14 cellular contexts compared by ENCODE assay signal in the genomic region with DNA sequence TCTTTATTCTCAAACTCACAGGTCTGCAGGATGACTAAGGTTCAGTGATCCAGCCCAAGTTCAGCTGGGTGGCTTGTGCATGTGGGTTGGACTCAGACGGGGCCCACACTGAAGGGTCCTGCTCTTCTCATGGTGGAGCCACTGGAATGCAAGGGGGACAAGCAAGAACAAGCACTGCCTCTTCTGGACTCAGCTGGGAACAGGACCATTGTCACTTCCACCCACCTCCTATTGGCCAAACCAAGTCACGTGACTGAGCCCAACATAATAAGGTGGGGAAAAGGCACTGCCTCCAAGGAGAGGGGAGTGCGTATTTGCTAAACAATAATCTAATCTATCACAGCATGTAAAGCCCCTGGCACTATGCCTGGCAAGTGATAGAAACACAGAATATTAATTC.
DNase-seq lines count a peak whose midpoint lies in the region; ATAC-seq, FAIRE-seq and TF ChIP-seq lines count a peak whose summit lies in the region.
"Had no signal": no experiment of that assay in that cellular context is flagged by ENCODE, and none has a peak within 500 bp of the region (broad histone marks: within the 10 kb centered on the region; RNA-seq: fewer than 3 reads in every experiment).

No MANE protein-coding gene starts in this region.

- H3K36me3 ChIP-seq in HepG2 (replicated peaks in 1 of 2; ENCODE audit: control insufficient read depth in 1 of 2, insufficient read depth in 2 of 2, low read length in 2 of 2) (no peaks in the 10 kb centered on the region), right lobe of liver (no peaks in the 10 kb centered on the region), Karpas-422 (ENCODE audit: insufficient read depth, low read length) (no peaks in the 10 kb centered on the region), H1 (ENCODE audit: control insufficient read depth in 2 of 4, insufficient read depth in 4 of 4, low read length in 3 of 4) (no peaks in the 10 kb centered on the region)
- H3K36me3 ChIP-seq: BE2C had no signal

- H3K27ac ChIP-seq in HepG2 (ENCODE audit: extremely low read length, insufficient read depth, low read length) (no peak overlapping the region), right lobe of liver (no peak overlapping the region), Karpas-422 (ENCODE audit: low read length) (no peak overlapping the region), H1 (ENCODE audit: low read depth, low read length) (no peak overlapping the region)
- H3K27ac ChIP-seq: SK-N-MC had no signal

- no peak overlapping the region for H3K14ac ChIP-seq in H1 (ENCODE audit: insufficient read length)

- POLR2A ChIA-PET in HepG2 (lab: Yijun Ruan, JAX): no interaction called here
- POLR2A ChIA-PET in H1 (lab: Charles Lee; ENCODE audit: partially characterized antibody): interaction anchor here (1.4 kb wide), 1 partner anchor 13 kb away, joined by 3 read pairs; no protein-coding TSS in a partner anchor

- in situ Hi-C loops in HepG2 (cut with HindIII; ENCODE audit: extremely low pct_ligation_motif_present, low pct_unique_long_range_greater_than_20kb): no loop called here
- in situ Hi-C loops in KBM-7 (cut with MboI; ENCODE audit: low pct_unique_long_range_greater_than_20kb, low sequenced_read_pairs): no loop called here

- H2BK120ac ChIP-seq in H1 (replicated peaks; ENCODE audit: low read depth, low read length): no peak overlapping the region

- H3K4me3 Mint-ChIP-seq in CD14-positive monocyte: no peak overlapping the region
- H3K4me3 Mint-ChIP-seq: CD8-positive, alpha-beta T cell; T-helper 1 cell treated with Interleukin-12 subunit alpha and Interleukin-12 subunit beta and Interleukin-4 antibody, amounts not matched to agents 30 μg/mL and 1 μg/mL, for 36 hours had no signal

- TF ChIP-seq POLR2A in HepG2 (IDR thresholded peaks at IDR 0.05; ENCODE audit: insufficient read depth in 1 of 2, low read depth in 2 of 2, low read length in 2 of 2) (no peak), right lobe of liver (IDR thresholded peaks at IDR 0.05) (no peak), H1 (IDR thresholded peaks at IDR 0.05; ENCODE audit: control extremely low read depth in 1 of 2, low read depth in 2 of 2, low read length in 2 of 2) (no peak)

- H3K9ac ChIP-seq in HepG2 (ENCODE audit: insufficient read depth, low read depth, low read length): no peak overlapping the region
- H3K9ac ChIP-seq in Karpas-422 (ENCODE audit: low read length): no peak overlapping the region
- no peak overlapping the region for H3K9ac ChIP-seq in H1 (replicated peaks in 1 of 4; ENCODE audit: extremely low read depth in 1 of 4, low read depth in 3 of 4, low read length in 3 of 4)

- H3K56ac ChIP-seq in H1 (replicated peaks; ENCODE audit: insufficient read length, low read depth, low read length): no peak overlapping the region

- no TSS peak for BruUV-seq in HepG2 (replicated peaks; lab: Mats Ljungman, UMichigan)

- H4K91ac ChIP-seq in H1 (replicated peaks; ENCODE audit: insufficient read length, low read length): no peak overlapping the region

- H3K23ac ChIP-seq in H1 (ENCODE audit: insufficient read length): no peak overlapping the region

- H3K27me3 Mint-ChIP-seq in CD14-positive monocyte (ENCODE audit: low read depth in 3 of 3): peaks cover 6 to 29% (median 16%) of the 10 kb centered on the region in 3 donors

- no peak overlapping the region for H3K27ac Mint-ChIP-seq in CD14-positive monocyte
- H3K27ac Mint-ChIP-seq: CD8-positive, alpha-beta T cell; T-helper 1 cell treated with Interleukin-12 subunit alpha and Interleukin-12 subunit beta and Interleukin-4 antibody, amounts not matched to agents 30 μg/mL and 1 μg/mL, for 36 hours had no signal

- no peak overlapping the region for H3K4ac ChIP-seq in H1 (replicated peaks; ENCODE audit: insufficient read length, low read depth, low read length)

- no peaks in the 10 kb centered on the region for H3K79me1 ChIP-seq in H1 (ENCODE audit: low read depth, low read length)

- H3K4me1 ChIP-seq in HepG2 (ENCODE audit: insufficient read depth, low read length): no peaks in the 10 kb centered on the region
- H3K4me1 ChIP-seq in right lobe of liver: no peaks in the 10 kb centered on the region
- no peaks in the 10 kb centered on the region for H3K4me1 ChIP-seq in Karpas-422 (ENCODE audit: low read length)
- peaks cover 0 to 11% (median 7%) of the 10 kb centered on the region in 4 experiments for H3K4me1 ChIP-seq in H1 (replicated peaks in 1 of 4; ENCODE audit: control insufficient read depth in 3 of 4, insufficient read depth in 4 of 4, low read length in 3 of 4)
- H3K4me1 ChIP-seq: BE2C had no signal

- H3K23me2 ChIP-seq in H1 (ENCODE audit: low read depth, low read length): no peaks in the 10 kb centered on the region

- no peak overlapping the region for H2BK15ac ChIP-seq in H1 (ENCODE audit: low read length)

- H3K9me2 ChIP-seq in Karpas-422 (replicated peaks; ENCODE audit: insufficient read depth, low read length): no peaks in the 10 kb centered on the region

- CTCF ChIA-PET in HepG2 (lab: Yijun Ruan, JAX; ENCODE audit: low intra/inter-chr PET ratio, low total read pairs) (no interaction called here), H1 (lab: Charles Lee; ENCODE audit: partially characterized antibody) (interaction anchor here (0.9 to 2.3 kb wide), 9 partner anchors 10 to 207 kb away, joined by 3 to 9 read pairs (median 3); no protein-coding TSS in a partner anchor)

- no peaks in the 10 kb centered on the region for H3K36me3 Mint-ChIP-seq in CD14-positive monocyte
- H3K36me3 Mint-ChIP-seq: CD8-positive, alpha-beta T cell had no signal

- DNase-seq in HepG2 (ENCODE audit: low spot score) (no peak), right lobe of liver (no peak), Karpas-422 (peak; percentile 53), H1 (ENCODE audit: low read depth in 1 of 2, low spot score in 2 of 2) (no peak), KBM-7 (no peak), CD14-positive monocyte (ENCODE audit: low spot score) (no peak)
- DNase-seq: BE2C; CD8-positive, alpha-beta T cell; NCI-H1105; NCI-H2029 treated with DMSO at 0.1 percent for 48 hours; NCI-H510A treated with DMSO at 0.1 percent for 48 hours had no signal

- WGBS in HepG2 (ENCODE audit: low lambda C conversion rate): 38% methylated on average over 3 of the region's 3 CpGs
- 52% methylated on average over 2 of the region's 3 CpGs for WGBS in right lobe of liver (ENCODE audit: insufficient coverage, low coverage, low lambda C conversion rate, missing lambda C conversion rate)
- 88% methylated on average over 3 of the region's 3 CpGs; no CpG with 5 or more reads in 1 of the 2 experiments for WGBS in H1 (ENCODE audit: extremely low coverage in 1 of 2, insufficient coverage in 1 of 2, insufficient read length in 1 of 2, insufficient replicate concordance in 2 of 2, low coverage in 1 of 2, low lambda C conversion rate in 2 of 2, missing lambda C conversion rate in 1 of 2), 2 experiments

- H2AK5ac ChIP-seq in H1 (ENCODE audit: low read depth, low read length): no peak overlapping the region

- no peak overlapping the region for H3K4me2 ChIP-seq in HepG2 (ENCODE audit: low read depth, low read length)
- no peak overlapping the region for H3K4me2 ChIP-seq in Karpas-422 (ENCODE audit: low read depth, low read length, poor library complexity, severe bottlenecking)
- peak overlapping the region in 1 of 2 experiments; percentile 33; a peak in 1 of 4 replicates for H3K4me2 ChIP-seq in H1 (ENCODE audit: insufficient read depth in 1 of 2, low read depth in 2 of 2, low read length in 2 of 2)

- H4K20me1 ChIP-seq in HepG2 (ENCODE audit: insufficient read depth, low read length): no peaks in the 10 kb centered on the region; the same call in 1 of the 2 replicates
- H4K20me1 ChIP-seq in Karpas-422 (ENCODE audit: insufficient read depth, low read depth, low read length): no peaks in the 10 kb centered on the region; the same call in 1 of the 2 replicates
- H4K20me1 ChIP-seq in H1 (replicated peaks in 1 of 2; ENCODE audit: control insufficient read depth in 1 of 2, insufficient read depth in 2 of 2, low read length in 2 of 2): no peaks in the 10 kb centered on the region

- FAIRE-seq in HepG2 (lab: Jason Lieb, UNC) (no peak), H1 (lab: Jason Lieb, UNC) (peak; percentile 32)

- H2BK20ac ChIP-seq in H1 (ENCODE audit: low read length): no peak overlapping the region

- H4K5ac ChIP-seq in H1 (ENCODE audit: insufficient read length, low read depth, low read length): no peak overlapping the region

- H2AFZ ChIP-seq in HepG2 (ENCODE audit: low read length) (no peak overlapping the region), Karpas-422 (ENCODE audit: low read length) (no peak overlapping the region), H1 (ENCODE audit: low read length) (no peak overlapping the region)

- H3K27me3 ChIP-seq in HepG2 (ENCODE audit: control insufficient read depth in 1 of 2, insufficient read depth in 2 of 2, low read length in 2 of 2): peaks cover 0 to 3% of the 10 kb centered on the region in 2 experiments; a peak in 3 of 5 replicates
- H3K27me3 ChIP-seq in right lobe of liver: no peaks in the 10 kb centered on the region
- no peaks in the 10 kb centered on the region for H3K27me3 ChIP-seq in Karpas-422 (ENCODE audit: low read length)
- H3K27me3 ChIP-seq in H1 (replicated peaks in 1 of 4; ENCODE audit: control insufficient read depth in 3 of 4, extremely low read depth in 1 of 4, insufficient read depth in 3 of 4, low read length in 3 of 4): no peaks in the 10 kb centered on the region; a peak in 1 of 7 replicates
- H3K27me3 ChIP-seq: BE2C had no signal

- H3K4me3 ChIP-seq in HepG2 (replicated peaks in 1 of 3; ENCODE audit: insufficient read depth in 1 of 3, low read depth in 2 of 3, low read length in 3 of 3): no peak overlapping the region
- H3K4me3 ChIP-seq in right lobe of liver: no peak overlapping the region
- H3K4me3 ChIP-seq in Karpas-422 (ENCODE audit: low read length): no peak overlapping the region
- peak overlapping the region in 1 of 4 experiments; percentile 16; a peak in 1 of 8 replicates for H3K4me3 ChIP-seq in H1 (ENCODE audit: extremely low read depth in 1 of 4, insufficient read depth in 2 of 4, low read depth in 3 of 4, low read length in 4 of 4)
- H3K4me3 ChIP-seq: SK-N-MC had no signal

- no peak overlapping the region for H2BK12ac ChIP-seq in H1 (ENCODE audit: low read depth, low read length)

- no peaks in the 10 kb centered on the region for H3K4me1 Mint-ChIP-seq in CD14-positive monocyte

- H3K9me3 ChIP-seq in HepG2 (ENCODE audit: low read length) (no peaks in the 10 kb centered on the region), right lobe of liver (no peaks in the 10 kb centered on the region), Karpas-422 (ENCODE audit: low read length) (no peaks in the 10 kb centered on the region), H1 (ENCODE audit: insufficient read depth in 2 of 2, low read depth in 1 of 2, low read length in 1 of 2) (no peaks in the 10 kb centered on the region)
- H3K9me3 ChIP-seq: BE2C had no signal

- TF ChIP-seq EP300 in HepG2 (IDR thresholded peaks at IDR 0.05; ENCODE audit: low read depth in 2 of 2, low read length in 2 of 2) (no peak), HepG2 (CRISPR knock-in tag; IDR thresholded peaks at IDR 0.05; ENCODE audit: borderline replicate concordance) (no peak), H1 (IDR thresholded peaks at IDR 0.05; ENCODE audit: borderline replicate concordance in 1 of 2, low read depth in 2 of 2, low read length in 2 of 2) (no peak)

- H3K18ac ChIP-seq in H1 (ENCODE audit: extremely low read depth, low read length): no peak overlapping the region

- ATAC-seq in HepG2 (no peak), right lobe of liver (no peak), HG02610 (IDR thresholded peaks at IDR 0.05; ENCODE audit: unreplicated experiment) (no peak)
- ATAC-seq: CD8-positive, alpha-beta T cell had no signal

- no peak overlapping the region for H2BK5ac ChIP-seq in H1 (ENCODE audit: low read depth, low read length)

- H3K9me3 Mint-ChIP-seq in CD14-positive monocyte: no peaks in the 10 kb centered on the region
- H3K9me3 Mint-ChIP-seq: CD8-positive, alpha-beta T cell; T-helper 1 cell treated with Interleukin-12 subunit alpha and Interleukin-12 subunit beta and Interleukin-4 antibody, amounts not matched to agents 30 μg/mL and 1 μg/mL, for 36 hours had no signal

- TF ChIP-seq RAD21 in HepG2 (CRISPR knock-in tag; IDR thresholded peaks at IDR 0.05): no peak
- no peak for TF ChIP-seq RAD21 in H1 (IDR thresholded peaks at IDR 0.05 in 1 of 2, conservative IDR thresholded peaks at IDR 0.05 in 1 of 2; ENCODE audit: low read depth in 2 of 2, low read length in 2 of 2)

- TF ChIP-seq CTCF in HepG2 (CRISPR knock-in tag; IDR thresholded peaks at IDR 0.05): no peak
- TF ChIP-seq CTCF in right lobe of liver (IDR thresholded peaks at IDR 0.05): no peak
- no peak for TF ChIP-seq CTCF in H1 (IDR thresholded peaks at IDR 0.05; ENCODE audit: control extremely low read depth in 1 of 3, insufficient read depth in 1 of 3, low read depth in 1 of 3, low read length in 3 of 3)
- TF ChIP-seq CTCF in CD14-positive monocyte (IDR thresholded peaks at IDR 0.05): no peak

- H3K79me2 ChIP-seq in HepG2 (ENCODE audit: insufficient read depth, low read length) (no peaks in the 10 kb centered on the region), Karpas-422 (ENCODE audit: low read length) (no peaks in the 10 kb centered on the region), H1 (ENCODE audit: control insufficient read depth in 1 of 2, insufficient read depth in 2 of 2, low read length in 2 of 2) (no peaks in the 10 kb centered on the region)

- intact Hi-C loops in HepG2 (cut with micrococcal nuclease; ENCODE audit: unreplicated experiment) (no loop called here), right lobe of liver (cut with DNase I) (no loop called here), CD14-positive monocyte (cut with micrococcal nuclease) (no loop called here)

- H4K8ac ChIP-seq in H1 (ENCODE audit: extremely low read depth, insufficient read depth, low read length): no peak overlapping the region
